ENCODE assay signal across 21 cellular contexts in the genomic region with DNA sequence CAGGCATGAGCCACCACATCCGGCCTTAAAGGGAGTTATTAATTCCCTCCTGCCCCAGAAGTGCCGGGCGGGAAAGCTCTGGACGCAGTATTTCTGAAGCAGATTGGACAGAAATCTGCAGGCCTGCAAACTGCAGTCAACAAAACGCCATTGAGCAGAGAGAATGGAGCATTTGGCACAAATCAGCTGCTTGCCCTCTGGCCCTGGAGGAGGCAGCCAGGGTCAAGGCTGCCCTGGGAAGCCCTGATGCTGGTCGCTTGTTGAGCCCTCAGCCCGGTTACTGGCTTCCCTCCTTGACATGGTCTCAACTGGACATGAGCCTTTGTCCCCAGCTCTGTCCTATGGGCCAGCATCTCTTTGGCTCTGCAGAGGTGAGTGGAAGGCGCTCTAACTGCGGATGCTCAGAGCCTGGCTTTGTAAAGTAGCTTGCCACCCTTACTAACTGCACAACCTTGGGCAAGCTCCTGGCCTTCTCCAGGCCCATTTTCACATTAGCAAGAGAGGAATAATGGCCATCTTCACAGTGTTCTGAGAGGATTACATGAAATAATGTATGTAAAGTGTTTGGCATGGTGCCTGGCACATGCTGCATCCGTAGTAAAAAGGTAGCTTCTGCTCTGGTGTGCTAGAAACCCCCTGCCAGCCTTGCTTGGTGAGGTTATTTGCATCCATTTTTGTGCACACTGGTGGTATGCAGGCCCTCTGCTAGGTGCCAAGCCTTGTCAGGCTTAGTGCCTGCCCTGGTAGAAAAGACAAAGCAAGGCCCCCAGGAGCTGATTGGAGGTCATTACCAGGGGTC. TPM values are rescaled to one million over a fixed set of nuclear protein-coding genes. Genes with fewer than 3 reads are reported as not detected.
DNase-seq lines count a peak whose midpoint lies in the region; ATAC-seq and TF ChIP-seq lines count a peak whose summit lies in the region.
"Had no signal": no experiment of that assay in that cellular context is flagged by ENCODE, and none has a peak within 500 bp of the region (broad histone marks: within the 10 kb centered on the region; RNA-seq: fewer than 3 reads in every experiment).

No MANE protein-coding gene starts in this region.

- peak overlapping the region; percentile 95 for H3K27ac Mint-ChIP-seq in stimulated activated memory B cell treated with anti-CD40 and anti-IgM and Interleukin-4, amounts not matched to agents 10 μg/mL and 1 μg/mL and 100 μg/mL, for 72 hours
- H3K27ac Mint-ChIP-seq in immature natural killer cell: no peak overlapping the region
- H3K27ac Mint-ChIP-seq: activated CD8-positive, alpha-beta T cell treated with anti-CD3 and anti-CD28 coated beads for 36 hours; activated naive CD4-positive, alpha-beta T cell treated with anti-CD3 and anti-CD28 coated beads, Interleukin-2, amount 50 U/mL, for 72 hours; CD4-positive, CD25-positive, alpha-beta regulatory T cell; T-helper 1 cell treated with Interleukin-12 subunit alpha and Interleukin-12 subunit beta and Interleukin-4 antibody, amounts not matched to agents 30 μg/mL and 1 μg/mL, for 36 hours had no signal

- H3K9me3 Mint-ChIP-seq in stimulated activated memory B cell treated with anti-CD40 and anti-IgM and Interleukin-4, amounts not matched to agents 10 μg/mL and 1 μg/mL and 100 μg/mL, for 72 hours: no peaks in the 10 kb centered on the region
- H3K9me3 Mint-ChIP-seq in immature natural killer cell: no peaks in the 10 kb centered on the region
- H3K9me3 Mint-ChIP-seq: activated CD8-positive, alpha-beta T cell treated with anti-CD3 and anti-CD28 coated beads for 36 hours; activated naive CD4-positive, alpha-beta T cell treated with anti-CD3 and anti-CD28 coated beads, Interleukin-2, amount 50 U/mL, for 72 hours; activated T-cell treated with anti-CD3 and anti-CD28 coated beads, Interleukin-2, amount 50 U/mL, for 4 hours; CD4-positive, CD25-positive, alpha-beta regulatory T cell; T-helper 1 cell treated with Interleukin-12 subunit alpha and Interleukin-12 subunit beta and Interleukin-4 antibody, amounts not matched to agents 30 μg/mL and 1 μg/mL, for 36 hours had no signal

- intact Hi-C loops in left ventricle myocardium inferior (cut with micrococcal nuclease) (no loop called here), cardiac septum (cut with DNase I) (no loop called here), PC-9 (cut with micrococcal nuclease; ENCODE audit: unreplicated experiment) (no loop called here)

- H4K20me1 ChIP-seq in PC-9 (ENCODE audit: insufficient read depth): no peaks in the 10 kb centered on the region; the same call in 1 of the 2 replicates

- H3K27me3 Mint-ChIP-seq in stimulated activated memory B cell treated with anti-CD40 and anti-IgM and Interleukin-4, amounts not matched to agents 10 μg/mL and 1 μg/mL and 100 μg/mL, for 72 hours: no peaks in the 10 kb centered on the region
- peaks cover 0 to 5% (median 1%) of the 10 kb centered on the region in 3 donors for H3K27me3 Mint-ChIP-seq in immature natural killer cell (ENCODE audit: low read depth in 3 of 3)
- H3K27me3 Mint-ChIP-seq: activated CD8-positive, alpha-beta T cell treated with anti-CD3 and anti-CD28 coated beads for 36 hours; CD4-positive, CD25-positive, alpha-beta regulatory T cell had no signal

- no peaks in the 10 kb centered on the region for H3K9me2 ChIP-seq in PC-9 (ENCODE audit: insufficient read depth)

- H3K36me3 ChIP-seq in left ventricle myocardium inferior (peaks cover 4% of the 10 kb centered on the region), PC-9 (ENCODE audit: low read depth) (peaks cover 54% of the 10 kb centered on the region)

- peaks cover 19% of the 10 kb centered on the region for H3K36me3 Mint-ChIP-seq in stimulated activated memory B cell treated with anti-CD40 and anti-IgM and Interleukin-4, amounts not matched to agents 10 μg/mL and 1 μg/mL and 100 μg/mL, for 72 hours
- peaks cover 0 to 7% (median 0%) of the 10 kb centered on the region in 3 donors for H3K36me3 Mint-ChIP-seq in immature natural killer cell
- H3K36me3 Mint-ChIP-seq: activated naive CD4-positive, alpha-beta T cell treated with anti-CD3 and anti-CD28 coated beads, Interleukin-2, amount 50 U/mL, for 72 hours had no signal

- H3K4me1 ChIP-seq in left ventricle myocardium inferior (peaks cover 83% of the 10 kb centered on the region), PC-9 (replicated peaks; ENCODE audit: insufficient read depth) (peaks cover 82% of the 10 kb centered on the region)

- H3K4me2 ChIP-seq in PC-9: peak overlapping the region; percentile 82

- H3K4me3 ChIP-seq in left ventricle myocardium inferior (no peak overlapping the region), PC-9 (no peak overlapping the region; the same call in 1 of the 2 replicates)
- H3K4me3 ChIP-seq: MG63, testis had no signal

- POLR2A ChIA-PET in PC-9 (lab: Charles Lee; ENCODE audit: unreplicated experiment): interaction anchor here (0.6 kb wide), 1 partner anchor 64 kb away, joined by 3 read pairs; no protein-coding TSS in a partner anchor

- ATAC-seq in stimulated activated memory B cell treated with anti-CD40 and anti-IgM and Interleukin-4, amounts not matched to agents 10 μg/mL and 1 μg/mL and 100 μg/mL, for 72 hours: no peak
- no peak for ATAC-seq in GM21786 (IDR thresholded peaks at IDR 0.05; ENCODE audit: unreplicated experiment)
- ATAC-seq: activated CD8-positive, alpha-beta T cell treated with anti-CD3 and anti-CD28 coated beads for 36 hours; activated naive CD4-positive, alpha-beta T cell treated with anti-CD3 and anti-CD28 coated beads, Interleukin-2, amount 50 U/mL, for 72 hours; activated T-cell treated with anti-CD3 and anti-CD28 coated beads, Interleukin-2, amount 50 U/mL, for 4 hours had no signal

- H3K27ac ChIP-seq in left ventricle myocardium inferior (replicated peaks) (peak overlapping the region; percentile 66), PC-9 (peak overlapping the region; percentile 29; the same call in 1 of the 2 replicates)
- H3K27ac ChIP-seq: HL-60, testis had no signal

- CTCF ChIA-PET in PC-9 (lab: Charles Lee): no interaction called here

- TF ChIP-seq CTCF in left ventricle myocardium inferior (IDR thresholded peaks at IDR 0.05; ENCODE audit: borderline replicate concordance) (no peak), PC-9 (conservative IDR thresholded peaks at IDR 0.05) (no peak)

- H3F3A ChIP-seq in PC-9 (ENCODE audit: insufficient read depth, low read depth): peaks cover 40% of the 10 kb centered on the region

- H2AFZ ChIP-seq in PC-9: no peak overlapping the region

- H3K27me3 ChIP-seq in left ventricle myocardium inferior (ENCODE audit: low read depth): no peaks in the 10 kb centered on the region
- H3K27me3 ChIP-seq in PC-9 (ENCODE audit: insufficient read depth, low read depth): no peaks in the 10 kb centered on the region
- H3K27me3 ChIP-seq: MG63, testis had no signal

- no peak overlapping the region for H3K4me3 Mint-ChIP-seq in stimulated activated memory B cell treated with anti-CD40 and anti-IgM and Interleukin-4, amounts not matched to agents 10 μg/mL and 1 μg/mL and 100 μg/mL, for 72 hours
- no peak overlapping the region for H3K4me3 Mint-ChIP-seq in immature natural killer cell
- H3K4me3 Mint-ChIP-seq: activated CD8-positive, alpha-beta T cell treated with anti-CD3 and anti-CD28 coated beads for 36 hours; activated T-cell treated with anti-CD3 and anti-CD28 coated beads, Interleukin-2, amount 50 U/mL, for 4 hours; T-helper 1 cell treated with Interleukin-12 subunit alpha and Interleukin-12 subunit beta and Interleukin-4 antibody, amounts not matched to agents 30 μg/mL and 1 μg/mL, for 36 hours had no signal

- H3K9me3 ChIP-seq in left ventricle myocardium inferior (replicated peaks) (no peaks in the 10 kb centered on the region), PC-9 (ENCODE audit: insufficient read depth, low read depth) (no peaks in the 10 kb centered on the region)
- H3K9me3 ChIP-seq: MG63, testis had no signal

- no TSS peak for BruUV-seq in PC-9 (replicated peaks; lab: Mats Ljungman, UMichigan)

- peaks cover 88% of the 10 kb centered on the region for H3K4me1 Mint-ChIP-seq in stimulated activated memory B cell treated with anti-CD40 and anti-IgM and Interleukin-4, amounts not matched to agents 10 μg/mL and 1 μg/mL and 100 μg/mL, for 72 hours
- peaks cover 15% of the 10 kb centered on the region in 2 donors for H3K4me1 Mint-ChIP-seq in immature natural killer cell

- no peak for DNase-seq in left ventricle myocardium inferior
- no peak for DNase-seq in cardiac septum (ENCODE audit: low spot score)
- no peak for DNase-seq in PC-9
- DNase-seq in islet precursor cell: peak; percentile 41
- DNase-seq in immature natural killer cell: no peak
- no peak for DNase-seq in AG20443 (ENCODE audit: low spot score)
- DNase-seq: activated CD4-positive, CD25-positive, alpha-beta regulatory T cell; activated CD8-positive, alpha-beta T cell treated with anti-CD3 and anti-CD28 coated beads for 36 hours; activated T-cell treated with anti-CD3 and anti-CD28 coated beads, Interleukin-2, amount 50 U/mL, for 4 hours; CD4-positive, CD25-positive, alpha-beta regulatory T cell; MG63; NCI-H1436 treated with DMSO at 0.1 percent for 48 hours; NCI-H2227 treated with DMSO at 0.1 percent for 48 hours; SHP77 treated with DMSO at 0.1 percent for 48 hours; testis had no signal

- peaks cover 94% of the 10 kb centered on the region for H3K79me2 ChIP-seq in PC-9 (ENCODE audit: low read depth)

RNA-seq across cellular contexts. Expression of a gene that starts 4.1 kb away (rescaled TPM):
- 22.7 TPM for total RNA-seq in left ventricle myocardium inferior
- total RNA-seq in cardiac septum: 21.2 TPM
- total RNA-seq in PC-9 (2021): 63.6 and 70.7 TPM in 2 replicates
- 10 to 100 TPM in 2 of 3 donors, 1 to 10 TPM in 1; 3.3 to 12.1 (median 11.4) TPM for polyA plus RNA-seq in immature natural killer cell

RNA-seq across cellular contexts. Expression of a gene that starts 28.5 kb away (rescaled TPM):
- total RNA-seq in left ventricle myocardium inferior (69.6 TPM), cardiac septum (69.9 TPM), PC-9 (2021) (113 and 127 TPM in 2 replicates)
- 100 to 1,000 TPM; 219 to 304 (median 265) TPM for polyA plus RNA-seq in immature natural killer cell

RNA-seq across cellular contexts. Expression of a gene that starts 28.8 kb away (rescaled TPM):
- 15.5 TPM for total RNA-seq in left ventricle myocardium inferior
- total RNA-seq in cardiac septum: 10.6 TPM
- 7.5 and 7.6 TPM in 2 replicates for total RNA-seq in PC-9 (2021)
- polyA plus RNA-seq in immature natural killer cell: 1 to 10 TPM in 2 of 3 donors, under 1 TPM in 1; 0.82 to 5.9 (median 1.4) TPM

RNA-seq across cellular contexts. Expression of a gene that starts 44.1 kb away (rescaled TPM):
- total RNA-seq in left ventricle myocardium inferior (0.19 TPM), cardiac septum (0.16 TPM), PC-9 (2021) (0.93 and 0.96 TPM in 2 replicates)
- 1 to 10 TPM in 1 of 3 donors, under 1 TPM in 2; 0.23 to 2.0 (median 0.24) TPM for polyA plus RNA-seq in immature natural killer cell
- total RNA-seq: kidney epithelial cell had no signal
